ENCODE assay signal across 23 cellular contexts in the genomic region with DNA sequence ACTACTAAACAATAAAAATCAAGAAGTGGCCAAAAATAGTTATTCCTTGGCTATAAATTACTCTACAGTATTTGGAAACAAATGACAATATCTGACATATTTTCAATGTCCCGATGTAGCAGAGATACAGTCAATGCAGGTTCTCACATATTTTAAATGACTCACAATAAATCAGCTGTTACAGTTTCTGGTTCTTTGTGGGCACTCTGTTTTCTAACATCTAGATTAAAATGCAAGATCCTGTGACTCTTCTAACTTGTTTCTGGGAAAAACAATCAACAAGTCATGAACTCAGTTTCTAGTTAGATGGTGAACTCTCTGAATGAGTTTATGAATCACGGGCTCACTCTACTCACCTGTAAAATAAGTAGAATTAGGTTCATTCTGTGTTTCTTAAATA.
"Had no signal": no experiment of that assay in that cellular context is flagged by ENCODE, and none has a peak within 500 bp of the region (broad histone marks: within the 10 kb centered on the region; RNA-seq: fewer than 3 reads in every experiment).

No MANE protein-coding gene starts in this region.

- H3K4me3 ChIP-seq: coronary artery, dorsolateral prefrontal cortex, esophagus muscularis mucosa, gastrocnemius medialis, heart right ventricle, left lung, lower lobe of right lung had no signal

- FAIRE-seq: colon, islet of Langerhans, keratinocyte had no signal

- H3K27me3 ChIP-seq: dorsolateral prefrontal cortex, gastrocnemius medialis, heart right ventricle, left lung had no signal

- H3K9me3 ChIP-seq: esophagus muscularis mucosa, gastrocnemius medialis, heart right ventricle, left lung, lower lobe of right lung had no signal

- ATAC-seq: gastrocnemius medialis; heart right ventricle; left cardiac atrium; left lung; left ventricle myocardium superior; lower lobe of right lung; naive thymus-derived CD4-positive, alpha-beta T cell had no signal

- DNase-seq: dermis blood vessel endothelial cell; dorsolateral prefrontal cortex; effector CD4-positive, alpha-beta T cell; effector memory CD4-positive, alpha-beta T cell; endodermal cell; foreskin melanocyte; gastrocnemius medialis; glutamatergic neuron; head of caudate nucleus; heart right ventricle; hippocampal formation; left cardiac atrium; left lung; left ventricle myocardium superior; lower lobe of right lung; mesendoderm; midbrain; naive thymus-derived CD4-positive, alpha-beta T cell had no signal

- H3K27ac ChIP-seq: coronary artery, dorsolateral prefrontal cortex, esophagus muscularis mucosa, gastrocnemius medialis, heart right ventricle, left lung, lower lobe of right lung had no signal

- H3K36me3 ChIP-seq: esophagus muscularis mucosa, gastrocnemius medialis, heart right ventricle, left lung, lower lobe of right lung had no signal

- H3K4me1 ChIP-seq: esophagus muscularis mucosa, gastrocnemius medialis, heart right ventricle, left lung, lower lobe of right lung had no signal
